Comparison of ENCODE assay signal across 29 cellular contexts in genomic region chr18:75265255-75265654, GRCh38. TPM values are rescaled to one million over a fixed set of nuclear protein-coding genes. Genes with fewer than 3 reads are reported as not detected.
DNase-seq lines count a peak whose midpoint lies in the region; ATAC-seq and TF ChIP-seq lines count a peak whose summit lies in the region.
"Had no signal": no experiment of that assay in that cellular context is flagged by ENCODE, and none has a peak within 500 bp of the region (broad histone marks: within the 10 kb centered on the region; RNA-seq: fewer than 3 reads in every experiment).

No MANE protein-coding gene starts in this region.

- H3K14ac ChIP-seq in IMR-90 (replicated peaks; ENCODE audit: low read depth, low read length) = no peak overlapping the region

- no peak overlapping the region for H3K18ac ChIP-seq in IMR-90 (ENCODE audit: low read depth, low read length)

- 0 out of 2 replicates have a peak overlapping the region, but pooled peaks have one; percentile 7 for H4K5ac ChIP-seq in IMR-90 (ENCODE audit: low read depth, low read length)

- CTCF ChIA-PET in IMR-90 (lab: Yijun Ruan, JAX) = no interaction called here

- no peak for TF ChIP-seq RAD21 in IMR-90 (IDR thresholded peaks at IDR 0.05; ENCODE audit: low read length)

- H3K27me3 ChIP-seq in IMR-90 (ENCODE audit: control insufficient read depth, insufficient read depth, low read length) (no peaks in the 10 kb centered on the region), endocrine pancreas (ENCODE audit: control insufficient read depth, insufficient read depth, low read length) (no peaks in the 10 kb centered on the region)
- H3K27me3 ChIP-seq: BLaER1 treated with 17β-estradiol and CSF1 and Interleukin-3, amounts not matched to agents 10 nM and 100 nM; foreskin keratinocyte; upper lobe of left lung had no signal

- no peak for TF ChIP-seq POLR2A in IMR-90 (IDR thresholded peaks at IDR 0.05; ENCODE audit: low read depth, low read length)

- H3K4me1 ChIP-seq in IMR-90 (ENCODE audit: control insufficient read depth, insufficient read depth, low read length) (no peaks in the 10 kb centered on the region; the same call in 1 of the 2 replicates), endocrine pancreas (ENCODE audit: control insufficient read depth, insufficient read depth, low read length) (peaks cover 8% of the 10 kb centered on the region)
- H3K4me1 ChIP-seq: Caco-2, foreskin keratinocyte, HAP-1, prostate gland had no signal

- H3K4me3 ChIP-seq in IMR-90 (ENCODE audit: insufficient read depth, low read depth, low read length) (no peak overlapping the region), endocrine pancreas (ENCODE audit: control insufficient read depth, insufficient read depth, low read length) (peak overlapping the region; percentile 49)
- H3K4me3 ChIP-seq: BLaER1 treated with 17β-estradiol and CSF1 and Interleukin-3, amounts not matched to agents 10 nM and 100 nM; HAP-1; prostate gland had no signal

- peak overlapping the region; percentile 29 for H3K27ac Mint-ChIP-seq in nephron progenitor cell
- H3K27ac Mint-ChIP-seq: stimulated activated memory B cell treated with anti-CD40 and anti-IgM and Interleukin-4, amounts not matched to agents 10 μg/mL and 1 μg/mL and 100 μg/mL, for 72 hours had no signal

- no TSS peak for BruUV-seq in IMR-90 (replicated peaks; lab: Mats Ljungman, UMichigan)

- no peak overlapping the region for H3K4me3 Mint-ChIP-seq in nephron progenitor cell
- H3K4me3 Mint-ChIP-seq: stimulated activated memory B cell treated with anti-CD40 and anti-IgM and Interleukin-4, amounts not matched to agents 10 μg/mL and 1 μg/mL and 100 μg/mL, for 72 hours had no signal

- in situ Hi-C loops in IMR-90 (cut with MboI; ENCODE audit: low sequenced_read_pairs) = no loop called here

- no peak overlapping the region for H4K8ac ChIP-seq in IMR-90 (ENCODE audit: low read depth in 2 of 2, low read length in 2 of 2)

- no peak overlapping the region for H3K4ac ChIP-seq in IMR-90 (ENCODE audit: low read depth, low read length)

- H3K9me3 ChIP-seq in IMR-90 (ENCODE audit: control insufficient read depth, insufficient read depth, low read length) (no peaks in the 10 kb centered on the region), endocrine pancreas (ENCODE audit: control insufficient read depth, low read length) (no peaks in the 10 kb centered on the region)
- H3K9me3 ChIP-seq: BLaER1 treated with 17β-estradiol and CSF1 and Interleukin-3, amounts not matched to agents 10 nM and 100 nM; Caco-2; HAP-1; prostate gland; upper lobe of left lung had no signal

- TF ChIP-seq CTCF in IMR-90 (conservative IDR thresholded peaks at IDR 0.05; ENCODE audit: low read depth, low read length) = no peak
- TF ChIP-seq CTCF in nephron progenitor cell (IDR thresholded peaks at IDR 0.05) = no peak

- no peak overlapping the region for H3K56ac ChIP-seq in IMR-90 (ENCODE audit: extremely low read depth, insufficient read depth, low read length)

- H3K36me3 ChIP-seq in IMR-90 (ENCODE audit: control insufficient read depth, insufficient read depth, low read length) (no peaks in the 10 kb centered on the region), endocrine pancreas (ENCODE audit: control insufficient read depth, insufficient read depth, low read length) (no peaks in the 10 kb centered on the region)
- H3K36me3 ChIP-seq: HAP-1, prostate gland, upper lobe of left lung, WERI-Rb-1 had no signal

- H3K9ac ChIP-seq in IMR-90 (ENCODE audit: low read depth, low read length) (no peak overlapping the region), endocrine pancreas (ENCODE audit: control insufficient read depth, insufficient read depth, low read length) (no peak overlapping the region)
- H3K9ac ChIP-seq: BLaER1 treated with 17β-estradiol and CSF1 and Interleukin-3, amounts not matched to agents 10 nM and 100 nM had no signal

- ATAC-seq in IMR-90 (ENCODE audit: low read depth) (0 out of 2 replicates have a peak, but pooled peaks have one; percentile 17), GM19452 (IDR thresholded peaks at IDR 0.05; ENCODE audit: unreplicated experiment) (no peak)
- ATAC-seq: foreskin keratinocyte; stimulated activated memory B cell treated with anti-CD40 and anti-IgM and Interleukin-4, amounts not matched to agents 10 μg/mL and 1 μg/mL and 100 μg/mL, for 72 hours had no signal

- no peak overlapping the region for H2AK9ac ChIP-seq in IMR-90 (replicated peaks; ENCODE audit: low read depth, low read length, poor library complexity)

- H2BK120ac ChIP-seq in IMR-90 (ENCODE audit: low read depth, low read length) = no peak overlapping the region

- peak; percentile 11 for DNase-seq in IMR-90
- DNase-seq in NCI-H2107 (lab: John Stamatoyannopoulos, UW) = peak; percentile 37
- no peak for DNase-seq in nephron progenitor cell
- DNase-seq in GOT3 (lab: John Stamatoyannopoulos, UW) = no peak
- DNase-seq in medulla oblongata (ENCODE audit: extremely low spot score) = no peak
- DNase-seq: activated CD4-positive, alpha-beta T cell treated with anti-CD3 and anti-CD28 coated beads for 48 hours; activated effector memory CD4-positive, alpha-beta T cell treated with anti-CD3 and anti-CD28 coated beads, Interleukin-2, amount 50 U/mL, for 16 hours; activated T-cell treated with anti-CD3 and anti-CD28 coated beads, Interleukin-2, amount 50 U/mL, for 1 hour; Caco-2; DND-41; foreskin keratinocyte; left cardiac atrium; mesenchymal stem cell; NCI-H1694 treated with DMSO at 0.1 percent for 48 hours; NCI-H446 treated with DMSO at 0.1 percent for 48 hours; SHP77; stimulated activated CD4-positive, alpha-beta T cell treated with anti-CD3 and anti-CD28 coated beads, Interleukin-4, amount 100 ng/mL, for 4 hours; substantia nigra; T-helper 9 cell; upper lobe of left lung; WERI-Rb-1 had no signal

- H3K36me3 Mint-ChIP-seq in nephron progenitor cell (ENCODE audit: low read depth) = peaks cover 23% of the 10 kb centered on the region
- H3K36me3 Mint-ChIP-seq: stimulated activated memory B cell treated with anti-CD40 and anti-IgM and Interleukin-4, amounts not matched to agents 10 μg/mL and 1 μg/mL and 100 μg/mL, for 72 hours had no signal

- no peak overlapping the region for H3K27ac ChIP-seq in IMR-90 (ENCODE audit: insufficient read depth, low read length)
- H3K27ac ChIP-seq: BLaER1 treated with 17β-estradiol and CSF1 and Interleukin-3, amounts not matched to agents 10 nM and 100 nM; epithelial cell of prostate; foreskin keratinocyte; HL-60; prostate gland; upper lobe of left lung; WERI-Rb-1 had no signal

- H3K4me2 ChIP-seq in IMR-90 (ENCODE audit: low read depth, low read length) = peak overlapping the region; percentile 74
- H3K4me2 ChIP-seq: BLaER1 treated with 17β-estradiol and CSF1 and Interleukin-3, amounts not matched to agents 10 nM and 100 nM had no signal

- no peaks in the 10 kb centered on the region for H3K9me3 Mint-ChIP-seq in nephron progenitor cell
- H3K9me3 Mint-ChIP-seq: stimulated activated memory B cell treated with anti-CD40 and anti-IgM and Interleukin-4, amounts not matched to agents 10 μg/mL and 1 μg/mL and 100 μg/mL, for 72 hours had no signal

- dilution Hi-C loops in IMR-90 (cut with HindIII; ENCODE audit: low sequenced_read_pairs, unreplicated experiment) = no loop called here

- no peak overlapping the region for H3K23ac ChIP-seq in IMR-90 (ENCODE audit: low read depth, low read length)

- no peak overlapping the region for H4K91ac ChIP-seq in IMR-90 (ENCODE audit: insufficient read depth, low read depth, low read length)

- intact Hi-C loops in IMR-90 (cut with micrococcal nuclease) = no loop called here

- H3K9me1 ChIP-seq in IMR-90 (ENCODE audit: insufficient read depth, low read length) = peaks cover 3% of the 10 kb centered on the region

- H2AK5ac ChIP-seq in IMR-90 (ENCODE audit: low read depth, low read length) = no peak overlapping the region

- H3K4me1 Mint-ChIP-seq in nephron progenitor cell = peaks cover 82% of the 10 kb centered on the region

- no peak overlapping the region for H2BK5ac ChIP-seq in IMR-90 (ENCODE audit: low read depth, low read length, poor library complexity, severe bottlenecking)

- no peaks in the 10 kb centered on the region for H4K20me1 ChIP-seq in IMR-90 (ENCODE audit: insufficient read depth, low read length)

- POLR2A ChIA-PET in IMR-90 (lab: Charles Lee; ENCODE audit: unreplicated experiment) = no interaction called here

- H2BK20ac ChIP-seq in IMR-90 (ENCODE audit: low read depth, low read length) = no peak overlapping the region

- no CpG with 5 or more reads among the region's 9 CpGs for WGBS in IMR-90 (ENCODE audit: extremely low coverage in 2 of 2, insufficient read length in 1 of 2), 2 experiments

- H2AFZ ChIP-seq in IMR-90 (replicated peaks; ENCODE audit: low read length, poor library complexity) = no peak overlapping the region

- H3K79me1 ChIP-seq in IMR-90 (ENCODE audit: low read depth in 1 of 2, low read length in 2 of 2) = peaks cover 8 to 42% of the 10 kb centered on the region in 2 experiments; a peak in 3 of 4 replicates

- H3K27me3 Mint-ChIP-seq in nephron progenitor cell (ENCODE audit: low read depth, poor library complexity) = no peaks in the 10 kb centered on the region
- H3K27me3 Mint-ChIP-seq: stimulated activated memory B cell treated with anti-CD40 and anti-IgM and Interleukin-4, amounts not matched to agents 10 μg/mL and 1 μg/mL and 100 μg/mL, for 72 hours had no signal

- no peak overlapping the region for H2BK15ac ChIP-seq in IMR-90 (ENCODE audit: low read depth, low read length)

TF ChIP-seq in IMR-90, 13 proteins besides CTCF, POLR2A, EP300 and RAD21:
- TF ChIP-seq MAFK (IDR thresholded peaks at IDR 0.05; ENCODE audit: low read depth, low read length) (no peak), CHD1 (IDR thresholded peaks at IDR 0.05; ENCODE audit: low read depth, low read length) (no peak), BHLHE40 (IDR thresholded peaks at IDR 0.05; ENCODE audit: low read depth, low read length) (no peak), SMC3 (IDR thresholded peaks at IDR 0.05; ENCODE audit: low read depth, low read length) (no peak), FOS (IDR thresholded peaks at IDR 0.05; ENCODE audit: low read depth, low read length) (no peak), MXI1 (IDR thresholded peaks at IDR 0.05; ENCODE audit: borderline replicate concordance, low read depth, low read length) (no peak)

RNA-seq across cellular contexts. Expression of gene TSHZ1, which starts 54.7 kb away (rescaled TPM):
- 9.2 and 10.0 TPM in 2 replicates for total RNA-seq in IMR-90 (2012; rRNA removed)
- 6.4 and 7.1 TPM in 2 replicates for polyA plus RNA-seq in IMR-90 (2012; rRNA removed)
- polyA plus RNA-seq in IMR-90 (2012; cell fraction: cytosol; rRNA removed) = 2.8 and 4.6 TPM in 2 replicates
- polyA plus RNA-seq in IMR-90 (2012; cell fraction: nucleus; rRNA removed; ENCODE audit: low replicate concordance) = 4.5 and 4.9 TPM in 2 replicates

RNA-seq across cellular contexts. Expression of gene PTGR3, which starts 56.3 kb away (rescaled TPM):
- 16.1 and 16.9 TPM in 2 replicates for total RNA-seq in IMR-90 (2012; rRNA removed)
- polyA plus RNA-seq in IMR-90 (2012; rRNA removed) = 24.6 and 26.4 TPM in 2 replicates
- 8.9 and 21.0 TPM in 2 replicates for polyA plus RNA-seq in IMR-90 (2012; cell fraction: cytosol; rRNA removed)
- polyA plus RNA-seq in IMR-90 (2012; cell fraction: nucleus; rRNA removed; ENCODE audit: low replicate concordance) = 22.4 and 44.0 TPM in 2 replicates

Comparison
In these comparisons a context has a peak if more than half of its experiments do, and no peak if none do; other contexts are left out.
1. DNase-seq: peak in IMR-90 (single experiment) and NCI-H2107 (single experiment); none in nephron progenitor cell (single experiment), GOT3 (single experiment) and medulla oblongata (single experiment).